8 cellular contexts compared by ENCODE assay signal in genomic region chr9:121550569-121551512, GRCh38. TPM values are rescaled to one million over a fixed set of nuclear protein-coding genes. Genes with fewer than 3 reads are reported as not detected.
DNase-seq lines count a peak whose midpoint lies in the region; ATAC-seq, FAIRE-seq and TF ChIP-seq lines count a peak whose summit lies in the region.

No MANE protein-coding gene starts in this region.

- H3K4me1 ChIP-seq in pancreas (peaks cover 0 to 7% (median 0%) of the 10 kb centered on the region in 3 donors), thyroid gland (peaks cover 0 to 15% of the 10 kb centered on the region in 2 donors)

- WGBS in pancreas, 2 donors, result 18 to 20% methylated on average over 40 of the region's 40 CpGs
- WGBS in thyroid gland, 2 donors, result 33 to 39% methylated on average over 15 to 25 of the region's 40 CpGs

- CTCF ChIA-PET in activated naive CD4-positive, alpha-beta T cell treated with anti-CD3 and anti-CD28 coated beads for 36 hours (lab: Charles Lee), result interaction anchor here (0.6 to 1.8 kb wide), 7 partner anchors 9 to 133 kb away, joined by 3 to 9 read pairs (median 4); no protein-coding TSS in a partner anchor

- no peak overlapping the region for H3K27ac Mint-ChIP-seq in activated naive CD4-positive, alpha-beta T cell treated with anti-CD3 and anti-CD28 coated beads for 36 hours

- peak overlapping the region; percentile 48 for H3K4me3 ChIP-seq in AG10803 (ENCODE audit: low read length)
- H3K4me3 ChIP-seq in pancreas, result peak overlapping the region in 2 of 4 donors; percentile 9 to 19
- peak overlapping the region in 1 of 3 donors; percentile 17 for H3K4me3 ChIP-seq in thyroid gland (replicated peaks in 1 of 3)

- TF ChIP-seq CTCF in AG10803 (conservative IDR thresholded peaks at IDR 0.05; ENCODE audit: low read length) (peak; percentile 74), pancreas (IDR thresholded peaks at IDR 0.05) (peak; percentile 86 to 93 (median 90)), thyroid gland (IDR thresholded peaks at IDR 0.05) (peak; percentile 81 to 97 (median 93))

- DNase-seq in AG10803 (ENCODE audit: low read depth) (peak; percentile 50), GM19240 (ENCODE audit: insufficient read length, low spot score) (peak; percentile 70), M059J (ENCODE audit: low read depth) (peak; percentile 68), SK-N-DZ (ENCODE audit: low spot score) (peak; percentile 73), head of caudate nucleus (peak; percentile 78 to 94 (median 88)), pancreas (peak; percentile 72 to 96 (median 87)), thyroid gland (peak; percentile 87 to 96)
- DNase-seq in activated naive CD4-positive, alpha-beta T cell treated with anti-CD3 and anti-CD28 coated beads for 36 hours, result peak; percentile 85

- peaks cover 2% of the 10 kb centered on the region for H3K4me1 Mint-ChIP-seq in activated naive CD4-positive, alpha-beta T cell treated with anti-CD3 and anti-CD28 coated beads for 36 hours (ENCODE audit: low read depth)

- H3K9me3 ChIP-seq in pancreas, result no peaks in the 10 kb centered on the region
- H3K9me3 ChIP-seq in thyroid gland, result no peaks in the 10 kb centered on the region

- FAIRE-seq in pancreas (lab: Jason Lieb, UNC), result no peak

- H3K27ac ChIP-seq in pancreas, result no peak overlapping the region
- no peak overlapping the region for H3K27ac ChIP-seq in thyroid gland

- H3K36me3 ChIP-seq in pancreas (no peaks in the 10 kb centered on the region), thyroid gland (no peaks in the 10 kb centered on the region)

- H3K27me3 Mint-ChIP-seq in activated naive CD4-positive, alpha-beta T cell treated with anti-CD3 and anti-CD28 coated beads for 36 hours (ENCODE audit: low read depth), result peaks cover 29% of the 10 kb centered on the region

- peak; percentile 68 to 88 (median 84) for ATAC-seq in pancreas

- no peaks in the 10 kb centered on the region for H3K36me3 Mint-ChIP-seq in activated naive CD4-positive, alpha-beta T cell treated with anti-CD3 and anti-CD28 coated beads for 36 hours (ENCODE audit: low read depth)

- intact Hi-C loops in activated naive CD4-positive, alpha-beta T cell treated with anti-CD3 and anti-CD28 coated beads for 36 hours (cut with micrococcal nuclease), result loop anchor here (1.0 kb wide), 1 partner anchor 441 kb away; no protein-coding TSS in a partner anchor
- intact Hi-C loops in head of caudate nucleus (cut with DNase I) (loop anchor here (5.0 to 10.0 kb wide), 2 partner anchors 54 to 441 kb away; no protein-coding TSS in a partner anchor), pancreas (cut with DNase I) (loop anchor here in 2 of 3 donors (5.0 to 10.0 kb wide), 3 partner anchors 124 to 444 kb away; no protein-coding TSS in a partner anchor), thyroid gland (cut with DNase I) (loop anchor here (5.0 kb wide), 2 partner anchors 136 to 441 kb away; no protein-coding TSS in a partner anchor)

- H3K9me3 Mint-ChIP-seq in activated naive CD4-positive, alpha-beta T cell treated with anti-CD3 and anti-CD28 coated beads for 36 hours, result no peaks in the 10 kb centered on the region

- H3K27me3 ChIP-seq in pancreas, result no peaks in the 10 kb centered on the region
- no peaks in the 10 kb centered on the region for H3K27me3 ChIP-seq in thyroid gland

- TF ChIP-seq POLR2A in thyroid gland (IDR thresholded peaks at IDR 0.05), result no peak

- no peak overlapping the region for H3K4me3 Mint-ChIP-seq in activated naive CD4-positive, alpha-beta T cell treated with anti-CD3 and anti-CD28 coated beads for 36 hours

RNA-seq across cellular contexts. Expression of gene GGTA1, which starts 51.2 kb away (rescaled TPM):
- not detected in 2 replicates for total RNA-seq in M059J (2014; rRNA removed; shearing (Covaris generic))
- polyA plus RNA-seq in SK-N-DZ (2014; cell fraction: cytosol; rRNA removed), result not detected in 2 replicates
- polyA plus RNA-seq in SK-N-DZ (2014; cell fraction: nucleus; rRNA removed), result not detected in 2 replicates
- not detected for total RNA-seq in activated naive CD4-positive, alpha-beta T cell treated with anti-CD3 and anti-CD28 coated beads for 36 hours
- 1 to 10 TPM in 3 of 6 donors, under 1 TPM in 3; 0.14 to 3.6 (median 0.87) TPM for total RNA-seq in pancreas
- 1 to 10 TPM; 1.6 to 2.7 TPM for polyA plus RNA-seq in pancreas
- 10 to 100 TPM in 2 of 4 donors, 1 to 10 TPM in 2; 5.5 to 18.4 (median 7.9) TPM for total RNA-seq in thyroid gland
